Comparison of ENCODE assay signal across 15 cellular contexts in genomic region chr17:61390479-61390791, GRCh38. TPM values are rescaled to one million over a fixed set of nuclear protein-coding genes. Genes with fewer than 3 reads are reported as not detected.
DNase-seq lines count a peak whose midpoint lies in the region; ATAC-seq and TF ChIP-seq lines count a peak whose summit lies in the region.
"Had no signal": no experiment of that assay in that cellular context is flagged by ENCODE, and none has a peak within 500 bp of the region (broad histone marks: within the 10 kb centered on the region; RNA-seq: fewer than 3 reads in every experiment).

No MANE protein-coding gene starts in this region.

- H3K36me3 ChIP-seq in heart left ventricle (no peaks in the 10 kb centered on the region), neuronal stem cell (replicated peaks in 1 of 2; ENCODE audit: control insufficient read depth in 2 of 2, insufficient read depth in 2 of 2, low read length in 2 of 2) (no peaks in the 10 kb centered on the region), MM.1S (replicated peaks; ENCODE audit: insufficient read depth, low read length) (no peaks in the 10 kb centered on the region)
- H3K36me3 ChIP-seq: SJCRH30 had no signal

- DNase-seq in heart left ventricle (peak in 1 of 5 donors; percentile 35), cardiac septum (ENCODE audit: low spot score) (no peak), glutamatergic neuron (peak; percentile 10), neuronal stem cell (ENCODE audit: low spot score) (no peak), MM.1S (no peak), GM19240 (ENCODE audit: insufficient read length, low spot score) (no peak)
- DNase-seq in activated naive CD4-positive, alpha-beta T cell treated with Interleukin-2 at 50 U/mL for 16 hours, result no peak
- DNase-seq: NCI-H1417, NCI-H2171, NCI-H446 treated with DMSO at 0.1 percent for 48 hours, NCI-H774, SJCRH30 had no signal

- TF ChIP-seq CTCF in heart left ventricle (IDR thresholded peaks at IDR 0.05) (no peak), glutamatergic neuron (IDR thresholded peaks at IDR 0.05; ENCODE audit: partially characterized antibody, unreplicated experiment) (no peak), MM.1S (IDR thresholded peaks at IDR 0.05; ENCODE audit: low read length) (no peak)

- no peak for TF ChIP-seq POLR2A in heart left ventricle (IDR thresholded peaks at IDR 0.05)

- H4K91ac ChIP-seq in neuronal stem cell (ENCODE audit: low read depth, low read length, poor library complexity), result no peak overlapping the region

- no peak overlapping the region for H3K14ac ChIP-seq in neuronal stem cell (ENCODE audit: low read length)

- peak overlapping the region; percentile 22 for H3K18ac ChIP-seq in neuronal stem cell (ENCODE audit: low read length)

- H3K4me3 ChIP-seq in heart left ventricle (no peak overlapping the region), neuronal stem cell (ENCODE audit: low read length in 2 of 2) (no peak overlapping the region), MM.1S (ENCODE audit: low read length) (no peak overlapping the region)
- H3K4me3 ChIP-seq: SJCRH30 had no signal

- H2BK12ac ChIP-seq in neuronal stem cell (ENCODE audit: low read length), result no peak overlapping the region

- H3K27me3 Mint-ChIP-seq in glutamatergic neuron (ENCODE audit: unreplicated experiment), result peaks cover 23% of the 10 kb centered on the region

- no peak overlapping the region for H3K4ac ChIP-seq in neuronal stem cell (ENCODE audit: low read length)

- H2AFZ ChIP-seq in neuronal stem cell (ENCODE audit: low read length), result peak overlapping the region; percentile 80
- no peak overlapping the region for H2AFZ ChIP-seq in MM.1S (ENCODE audit: low read length)

- peaks cover 8% of the 10 kb centered on the region for H3K9me3 Mint-ChIP-seq in glutamatergic neuron (ENCODE audit: unreplicated experiment)

- H3K4me2 ChIP-seq in neuronal stem cell (ENCODE audit: insufficient read depth, low read length, poor library complexity, severe bottlenecking) (no peak overlapping the region), MM.1S (ENCODE audit: low read depth, low read length) (no peak overlapping the region)

- H3K27ac ChIP-seq in heart left ventricle (peak overlapping the region in 8 of 12 donors; percentile 20 to 66 (median 46)), neuronal stem cell (replicated peaks; ENCODE audit: low read length) (no peak overlapping the region), MM.1S (ENCODE audit: low read length) (no peak overlapping the region)
- H3K27ac ChIP-seq: C4-2B, SJCRH30 had no signal

- ATAC-seq in heart left ventricle (no peak), GM21447 (IDR thresholded peaks at IDR 0.05; ENCODE audit: unreplicated experiment) (no peak)

- no peak overlapping the region for H2AK5ac ChIP-seq in neuronal stem cell (ENCODE audit: low read depth, low read length)

- intact Hi-C loops in heart left ventricle (cut with DNase I), result loop anchor here (1.0 to 10.0 kb wide), 10 partner anchors 56 to 668 kb away; no protein-coding TSS in a partner anchor
- intact Hi-C loops in cardiac septum (cut with DNase I), result loop anchor here (2.0 to 10.0 kb wide), 3 partner anchors 136 to 390 kb away; no protein-coding TSS in a partner anchor

- 77 to 86% (median 83%) methylated on average over 10 to 11 of the region's 11 CpGs for WGBS in heart left ventricle, 4 donors
- WGBS in neuronal stem cell (ENCODE audit: extremely low coverage in 2 of 2, insufficient read length in 2 of 2, insufficient replicate concordance in 1 of 2), 2 donors, result no CpG with 5 or more reads among the region's 11 CpGs

- peak overlapping the region; percentile 46 for H3K23ac ChIP-seq in neuronal stem cell (ENCODE audit: low read depth, low read length, poor library complexity)

- H2BK120ac ChIP-seq in neuronal stem cell (ENCODE audit: low read depth, low read length), result no peak overlapping the region

- peaks cover 0 to 7% (median 0%) of the 10 kb centered on the region in 9 donors for H3K27me3 ChIP-seq in heart left ventricle
- peaks cover 5 to 41% (median 20%) of the 10 kb centered on the region in 3 experiments for H3K27me3 ChIP-seq in neuronal stem cell (ENCODE audit: control insufficient read depth in 3 of 3, insufficient read depth in 3 of 3, low read depth in 1 of 3, low read length in 3 of 3)
- no peaks in the 10 kb centered on the region for H3K27me3 ChIP-seq in MM.1S (replicated peaks; ENCODE audit: insufficient read depth, low read length)
- H3K27me3 ChIP-seq: SJCRH30 had no signal

- peaks cover 7% of the 10 kb centered on the region; the same call in 1 of the 2 replicates for H3F3A ChIP-seq in MM.1S (ENCODE audit: insufficient read depth, low read length)

- peak overlapping the region; percentile 56 for H2BK15ac ChIP-seq in neuronal stem cell (ENCODE audit: low read length)

- no peak overlapping the region for H3K27ac Mint-ChIP-seq in glutamatergic neuron (ENCODE audit: unreplicated experiment)

- H3K36me3 Mint-ChIP-seq in glutamatergic neuron (ENCODE audit: unreplicated experiment), result no peaks in the 10 kb centered on the region

- no peak overlapping the region for H4K8ac ChIP-seq in neuronal stem cell (ENCODE audit: low read depth, low read length)

- H3K9me3 ChIP-seq in heart left ventricle, result no peaks in the 10 kb centered on the region
- H3K9me3 ChIP-seq in neuronal stem cell (replicated peaks in 1 of 2; ENCODE audit: control insufficient read depth in 2 of 2, insufficient read depth in 1 of 2, low read depth in 1 of 2, low read length in 2 of 2), result peaks cover 0 to 1% of the 10 kb centered on the region in 2 donors
- H3K9me3 ChIP-seq in MM.1S (replicated peaks; ENCODE audit: insufficient read depth, low read length), result no peaks in the 10 kb centered on the region
- H3K9me3 ChIP-seq: SJCRH30 had no signal

- no peak overlapping the region for H3K9ac ChIP-seq in neuronal stem cell (ENCODE audit: low read depth, low read length, poor library complexity)
- H3K9ac ChIP-seq in MM.1S (ENCODE audit: low read length), result no peak overlapping the region

- peaks cover 1% of the 10 kb centered on the region for H3K79me1 ChIP-seq in neuronal stem cell (ENCODE audit: low read depth, low read length)

- H3K4me1 Mint-ChIP-seq in glutamatergic neuron (ENCODE audit: low read depth, unreplicated experiment), result peaks cover 7% of the 10 kb centered on the region

- H3K9me2 ChIP-seq in MM.1S (replicated peaks; ENCODE audit: insufficient read depth, low read length), result no peaks in the 10 kb centered on the region

- H4K20me1 ChIP-seq in MM.1S (ENCODE audit: insufficient read depth, low read length), result no peaks in the 10 kb centered on the region

- peak overlapping the region; percentile 20 for H2BK5ac ChIP-seq in neuronal stem cell (ENCODE audit: low read length)

- no peak overlapping the region for H3K4me3 Mint-ChIP-seq in glutamatergic neuron (ENCODE audit: unreplicated experiment)

- H3K4me1 ChIP-seq in heart left ventricle, result peaks cover 0 to 13% (median 6%) of the 10 kb centered on the region in 12 donors
- peaks cover 0 to 2% of the 10 kb centered on the region in 2 donors for H3K4me1 ChIP-seq in neuronal stem cell (ENCODE audit: control insufficient read depth in 2 of 2, insufficient read depth in 1 of 2, low read depth in 1 of 2, low read length in 2 of 2)
- peaks cover 10% of the 10 kb centered on the region for H3K4me1 ChIP-seq in MM.1S (ENCODE audit: low read length)

- H3K79me2 ChIP-seq in MM.1S (ENCODE audit: low read length), result no peaks in the 10 kb centered on the region

RNA-seq across cellular contexts. Expression of gene TBX2, which starts 9.2 kb away (rescaled TPM):
- 10 to 100 TPM in 7 of 9 donors, 1 to 10 TPM in 2; 7.0 to 23.0 (median 13.6) TPM for total RNA-seq in heart left ventricle
- polyA plus RNA-seq in heart left ventricle, result 10 to 100 TPM in 1 of 2 donors, 1 to 10 TPM in 1; 9.6 to 13.4 TPM
- 17.2 TPM for total RNA-seq in cardiac septum
- total RNA-seq in glutamatergic neuron (ENCODE audit: unreplicated experiment), result 5.4 TPM
- polyA plus RNA-seq in neuronal stem cell (2013, experiment 1 of 2), result not detected
- not detected for polyA plus RNA-seq in neuronal stem cell (2013, experiment 2 of 2)
- total RNA-seq: H1 had no signal
- polyA plus RNA-seq: H1 had no signal

Comparison
In these comparisons a context has a peak if more than half of its experiments do, and no peak if none do; other contexts are left out.
1. H3K27ac ChIP-seq: peak in heart left ventricle (8 of 12); none in neuronal stem cell (single experiment) and MM.1S (single experiment).